ENCODE assay signal across 13 cellular contexts in the genomic region with DNA sequence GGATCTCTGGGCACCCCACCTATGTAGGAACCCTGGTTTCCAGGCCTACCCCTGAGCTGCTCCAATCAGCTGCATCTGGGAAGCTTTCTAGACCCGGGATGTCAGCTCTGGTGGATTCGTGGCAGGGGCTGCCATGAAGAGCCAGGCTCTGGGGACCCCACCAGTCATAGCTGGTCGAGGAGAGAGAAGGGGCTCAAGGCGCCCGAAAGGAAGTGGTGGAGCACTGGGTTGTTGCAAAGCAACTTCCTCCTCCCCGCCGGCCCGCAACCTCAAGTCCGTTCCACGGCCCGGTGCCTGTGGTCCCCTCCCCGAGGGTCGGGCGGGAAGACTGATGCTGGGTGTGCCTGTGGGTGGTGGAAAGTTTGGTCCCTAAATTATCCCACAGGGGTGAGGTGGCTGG. TPM values are rescaled to one million over a fixed set of nuclear protein-coding genes. Genes with fewer than 3 reads are reported as not detected.
DNase-seq lines count a peak whose midpoint lies in the region; ATAC-seq, FAIRE-seq and TF ChIP-seq lines count a peak whose summit lies in the region.
"Had no signal": no experiment of that assay in that cellular context is flagged by ENCODE, and none has a peak within 500 bp of the region (broad histone marks: within the 10 kb centered on the region; RNA-seq: fewer than 3 reads in every experiment).

No MANE protein-coding gene starts in this region.

- H3K14ac ChIP-seq in mesenchymal stem cell (ENCODE audit: low read length in 2 of 2): no peak overlapping the region

- H3K4me1 ChIP-seq in CD4-positive, CD25-positive, alpha-beta regulatory T cell (ENCODE audit: control insufficient read depth, insufficient read depth, low read length, poor library complexity, severe bottlenecking): peaks cover 63% of the 10 kb centered on the region
- H3K4me1 ChIP-seq in mesenchymal stem cell (ENCODE audit: control insufficient read depth, insufficient read depth, low read depth, low read length): peaks cover 18% of the 10 kb centered on the region

- no peak overlapping the region for H3K4me3 ChIP-seq in CD4-positive, CD25-positive, alpha-beta regulatory T cell (ENCODE audit: low read depth, low read length)
- no peak overlapping the region for H3K4me3 ChIP-seq in mesenchymal stem cell (ENCODE audit: insufficient read depth in 1 of 2, low read depth in 1 of 2, low read length in 2 of 2)
- H3K4me3 ChIP-seq: SK-N-MC, skin epidermis had no signal

- no peak for DNase-seq in CD4-positive, CD25-positive, alpha-beta regulatory T cell
- no peak for DNase-seq in GM18507 (ENCODE audit: extremely low spot score, insufficient read length, low read depth)
- peak; percentile 52 for DNase-seq in activated CD8-positive, alpha-beta T cell treated with anti-CD3 and anti-CD28 coated beads for 36 hours
- no peak for DNase-seq in mesenchymal stem cell
- DNase-seq in RCC 7860 (ENCODE audit: low spot score): no peak
- DNase-seq in NCI-H1048 (lab: John Stamatoyannopoulos, UW): no peak
- DNase-seq: DMS 273 treated with DMSO at 0.1 percent for 48 hours, erythroblast had no signal

- no peak overlapping the region for H2AK5ac ChIP-seq in mesenchymal stem cell (ENCODE audit: low read length, severe bottlenecking)

- peak overlapping the region; percentile 61 to 85 (median 76) for H3K27ac Mint-ChIP-seq in CD4-positive, CD25-positive, alpha-beta regulatory T cell
- H3K27ac Mint-ChIP-seq in activated CD8-positive, alpha-beta T cell treated with anti-CD3 and anti-CD28 coated beads for 36 hours: peak overlapping the region; percentile 97

- no peak overlapping the region for H3K9ac ChIP-seq in mesenchymal stem cell (ENCODE audit: low read length)
- H3K9ac ChIP-seq: KMS-11 had no signal

- no peak for TF ChIP-seq CTCF in activated CD8-positive, alpha-beta T cell treated with anti-CD3 and anti-CD28 coated beads for 36 hours (IDR thresholded peaks at IDR 0.05)

- no peaks in the 10 kb centered on the region for H3K27me3 Mint-ChIP-seq in CD4-positive, CD25-positive, alpha-beta regulatory T cell
- no peaks in the 10 kb centered on the region for H3K27me3 Mint-ChIP-seq in activated CD8-positive, alpha-beta T cell treated with anti-CD3 and anti-CD28 coated beads for 36 hours

- no peak overlapping the region for H2AFZ ChIP-seq in mesenchymal stem cell (ENCODE audit: low read depth, low read length)

- no peak overlapping the region for H2BK12ac ChIP-seq in mesenchymal stem cell (ENCODE audit: low read length in 2 of 2)

- intact Hi-C loops in activated CD8-positive, alpha-beta T cell treated with anti-CD3 and anti-CD28 coated beads for 36 hours (cut with micrococcal nuclease): no loop called here

- H2BK5ac ChIP-seq in mesenchymal stem cell (ENCODE audit: low read depth, low read length, poor library complexity, severe bottlenecking): no peak overlapping the region

- no peak overlapping the region for H3K4me2 ChIP-seq in mesenchymal stem cell (ENCODE audit: low read length, poor library complexity, severe bottlenecking)
- H3K4me2 ChIP-seq: KMS-11 had no signal

- H3K4me3 Mint-ChIP-seq in CD4-positive, CD25-positive, alpha-beta regulatory T cell: peak overlapping the region in 3 of 4 donors; percentile 41 to 78 (median 73)
- peak overlapping the region; percentile 77 for H3K4me3 Mint-ChIP-seq in activated CD8-positive, alpha-beta T cell treated with anti-CD3 and anti-CD28 coated beads for 36 hours

- no peaks in the 10 kb centered on the region for H3K9me3 ChIP-seq in CD4-positive, CD25-positive, alpha-beta regulatory T cell (ENCODE audit: control insufficient read depth in 2 of 2, low read length in 2 of 2)
- H3K9me3 ChIP-seq in mesenchymal stem cell (ENCODE audit: control insufficient read depth, low read length): no peaks in the 10 kb centered on the region

- peaks cover 13 to 64% (median 46%) of the 10 kb centered on the region in 4 donors for H3K4me1 Mint-ChIP-seq in CD4-positive, CD25-positive, alpha-beta regulatory T cell
- H3K4me1 Mint-ChIP-seq in activated CD8-positive, alpha-beta T cell treated with anti-CD3 and anti-CD28 coated beads for 36 hours (ENCODE audit: low read depth): peaks cover 78% of the 10 kb centered on the region

- POLR2A ChIA-PET in activated CD8-positive, alpha-beta T cell treated with anti-CD3 and anti-CD28 coated beads for 36 hours (lab: Charles Lee): interaction anchor here (0.9 to 18.8 kb wide), 4 partner anchors 11 to 116 kb away, joined by 3 to 493 read pairs (median 130); a partner anchor contains a TSS

- FAIRE-seq in GM18507 (lab: Jason Lieb, UNC) (peak; percentile 91), RCC 7860 (lab: Jason Lieb, UNC) (no peak)

- peak overlapping the region; percentile 13 for H2BK15ac ChIP-seq in mesenchymal stem cell (ENCODE audit: low read depth, poor library complexity, severe bottlenecking)

- H3K27me3 ChIP-seq in CD4-positive, CD25-positive, alpha-beta regulatory T cell (ENCODE audit: control insufficient read depth, insufficient read depth, low read length): no peaks in the 10 kb centered on the region
- no peaks in the 10 kb centered on the region for H3K27me3 ChIP-seq in mesenchymal stem cell (ENCODE audit: control insufficient read depth in 1 of 2, insufficient read depth in 1 of 2, low read length in 2 of 2)

- no peaks in the 10 kb centered on the region for H3K36me3 Mint-ChIP-seq in CD4-positive, CD25-positive, alpha-beta regulatory T cell
- H3K36me3 Mint-ChIP-seq in activated CD8-positive, alpha-beta T cell treated with anti-CD3 and anti-CD28 coated beads for 36 hours (ENCODE audit: low read depth): peaks cover 15% of the 10 kb centered on the region

- no peak overlapping the region for H3K18ac ChIP-seq in mesenchymal stem cell (ENCODE audit: low read depth in 1 of 2, low read length in 2 of 2)

- H3K4ac ChIP-seq in mesenchymal stem cell (ENCODE audit: low read depth in 1 of 2, low read length in 2 of 2): no peak overlapping the region

- H4K91ac ChIP-seq in mesenchymal stem cell (ENCODE audit: low read length): no peak overlapping the region

- no peak overlapping the region for H3K27ac ChIP-seq in CD4-positive, CD25-positive, alpha-beta regulatory T cell (ENCODE audit: insufficient read depth, low read length, poor library complexity, severe bottlenecking)
- H3K27ac ChIP-seq in mesenchymal stem cell (ENCODE audit: low read length, poor library complexity, severe bottlenecking): no peak overlapping the region
- H3K27ac ChIP-seq: KMS-11, SK-N-MC had no signal

- no peak for ATAC-seq in CD4-positive, CD25-positive, alpha-beta regulatory T cell (ENCODE audit: low read depth in 2 of 2)
- ATAC-seq in activated CD8-positive, alpha-beta T cell treated with anti-CD3 and anti-CD28 coated beads for 36 hours: no peak
- no peak for ATAC-seq in HG03432 (IDR thresholded peaks at IDR 0.05; ENCODE audit: unreplicated experiment)

- no peak overlapping the region for H2BK120ac ChIP-seq in mesenchymal stem cell (ENCODE audit: low read depth, low read length)

- CTCF ChIA-PET in activated CD8-positive, alpha-beta T cell treated with anti-CD3 and anti-CD28 coated beads for 36 hours (lab: Charles Lee): interaction anchor here (1.0 to 19.3 kb wide), 5 partner anchors 9 to 243 kb away, joined by 3 to 424 read pairs (median 4); a partner anchor contains a TSS

- H3K36me3 ChIP-seq in CD4-positive, CD25-positive, alpha-beta regulatory T cell (ENCODE audit: control insufficient read depth, insufficient read depth, low read length): no peaks in the 10 kb centered on the region
- peaks cover 55 to 73% of the 10 kb centered on the region in 2 experiments for H3K36me3 ChIP-seq in mesenchymal stem cell (ENCODE audit: control insufficient read depth in 1 of 2, insufficient read depth in 2 of 2, low read depth in 1 of 2, low read length in 2 of 2)

- 85% methylated on average over 14 of the region's 14 CpGs for WGBS in mesenchymal stem cell

- H3K79me1 ChIP-seq in mesenchymal stem cell (replicated peaks; ENCODE audit: low read length, poor library complexity, severe bottlenecking): peaks cover 4% of the 10 kb centered on the region

- no peak overlapping the region for H4K8ac ChIP-seq in mesenchymal stem cell (ENCODE audit: low read length)

- H3K23ac ChIP-seq in mesenchymal stem cell (ENCODE audit: low read length in 2 of 2): no peak overlapping the region

- peaks cover 0 to 1% (median 0%) of the 10 kb centered on the region in 7 donors for H3K9me3 Mint-ChIP-seq in CD4-positive, CD25-positive, alpha-beta regulatory T cell
- no peaks in the 10 kb centered on the region for H3K9me3 Mint-ChIP-seq in activated CD8-positive, alpha-beta T cell treated with anti-CD3 and anti-CD28 coated beads for 36 hours

RNA-seq across cellular contexts. Expression of a gene that starts 10.2 kb away (rescaled TPM):
- 6.1 TPM for total RNA-seq in CD4-positive, CD25-positive, alpha-beta regulatory T cell
- polyA plus RNA-seq in CD4-positive, CD25-positive, alpha-beta regulatory T cell: under 1 TPM; 0.11 to 0.60 (median 0.51) TPM
- total RNA-seq in activated CD8-positive, alpha-beta T cell treated with anti-CD3 and anti-CD28 coated beads for 36 hours: 10 to 100 TPM; 12.4 to 13.6 TPM
- polyA plus RNA-seq in mesenchymal stem cell (2013, experiment 1 of 2): 11.9 TPM
- 11.7 TPM for polyA plus RNA-seq in mesenchymal stem cell (2013, experiment 2 of 2)

RNA-seq across cellular contexts. Expression of a gene that starts 28.9 kb away (rescaled TPM):
- 15.7 TPM for total RNA-seq in CD4-positive, CD25-positive, alpha-beta regulatory T cell
- 1 to 10 TPM; 3.8 to 8.5 (median 5.2) TPM for polyA plus RNA-seq in CD4-positive, CD25-positive, alpha-beta regulatory T cell
- 10 to 100 TPM; 53.0 to 56.9 TPM for total RNA-seq in activated CD8-positive, alpha-beta T cell treated with anti-CD3 and anti-CD28 coated beads for 36 hours
- polyA plus RNA-seq in mesenchymal stem cell (2013, experiment 1 of 2): not detected
- polyA plus RNA-seq in mesenchymal stem cell (2013, experiment 2 of 2): not detected
- total RNA-seq: bronchial epithelial cell had no signal

RNA-seq across cellular contexts. Expression of a gene that starts 54.4 kb away (rescaled TPM):
- 242 TPM for total RNA-seq in CD4-positive, CD25-positive, alpha-beta regulatory T cell
- polyA plus RNA-seq in CD4-positive, CD25-positive, alpha-beta regulatory T cell: 10 to 100 TPM; 20.4 to 27.2 (median 23.3) TPM
- 100 to 1,000 TPM; 589 to 605 TPM for total RNA-seq in activated CD8-positive, alpha-beta T cell treated with anti-CD3 and anti-CD28 coated beads for 36 hours
- polyA plus RNA-seq in mesenchymal stem cell (2013, experiment 1 of 2): 228 TPM
- polyA plus RNA-seq in mesenchymal stem cell (2013, experiment 2 of 2): 191 TPM
